Comparison of ENCODE assay signal across 9 cellular contexts in genomic region chr20:45322952-45323383, GRCh38. TPM values are rescaled to one million over a fixed set of nuclear protein-coding genes. Genes with fewer than 3 reads are reported as not detected.
DNase-seq lines count a peak whose midpoint lies in the region; ATAC-seq and TF ChIP-seq lines count a peak whose summit lies in the region.
"Had no signal": no experiment of that assay in that cellular context is flagged by ENCODE, and none has a peak within 500 bp of the region (broad histone marks: within the 10 kb centered on the region; RNA-seq: fewer than 3 reads in every experiment).

No MANE protein-coding gene starts in this region.

- peaks cover 18% of the 10 kb centered on the region for H3K36me3 Mint-ChIP-seq in GM23338 (ENCODE audit: low read depth)
- H3K36me3 Mint-ChIP-seq: activated naive CD4-positive, alpha-beta T cell treated with anti-CD3 and anti-CD28 coated beads, Interleukin-2, amount 50 U/mL, for 24 hours had no signal

- DNase-seq in A673 (ENCODE audit: low spot score) = peak; percentile 34
- DNase-seq in GM23338 (ENCODE audit: low spot score) = no peak
- DNase-seq in RPMI7951 (ENCODE audit: low read depth) = peak; percentile 80
- DNase-seq in fibroblast of mammary gland (ENCODE audit: low read depth) = peak; percentile 37
- DNase-seq in putamen (ENCODE audit: low spot score) = peak; percentile 70
- no peak for DNase-seq in amniotic stem cell (lab: John Stamatoyannopoulos, UW)
- DNase-seq in foreskin melanocyte = no peak

- intact Hi-C loops in A673 (cut with micrococcal nuclease; ENCODE audit: unreplicated experiment) = no loop called here

- H3K4me2 ChIP-seq in GM23338 = no peak overlapping the region

- H3K27me3 Mint-ChIP-seq in GM23338 (ENCODE audit: insufficient read depth, low read depth, poor library complexity) = no peaks in the 10 kb centered on the region
- H3K27me3 Mint-ChIP-seq: activated naive CD4-positive, alpha-beta T cell treated with anti-CD3 and anti-CD28 coated beads, Interleukin-2, amount 50 U/mL, for 24 hours had no signal

- H3K27ac Mint-ChIP-seq in GM23338 = no peak overlapping the region
- H3K27ac Mint-ChIP-seq: activated naive CD4-positive, alpha-beta T cell treated with anti-CD3 and anti-CD28 coated beads, Interleukin-2, amount 50 U/mL, for 24 hours had no signal

- H3K4me3 ChIP-seq in A673 (ENCODE audit: low read depth, low read length, poor library complexity, severe bottlenecking) (no peak overlapping the region), GM23338 (no peak overlapping the region), fibroblast of mammary gland (ENCODE audit: control insufficient read depth, low read depth, low read length) (no peak overlapping the region)

- H3K27ac ChIP-seq in A673 (ENCODE audit: low read depth, low read length, poor library complexity, severe bottlenecking) = no peak overlapping the region
- no peak overlapping the region for H3K27ac ChIP-seq in GM23338 (ENCODE audit: low read depth)

- CTCF ChIA-PET in A673 (lab: Charles Lee) = interaction anchor here (1.1 to 1.3 kb wide), 2 partner anchors 114 to 127 kb away, joined by 3 to 9 read pairs; no protein-coding TSS in a partner anchor

- H3K79me2 ChIP-seq in GM23338 (replicated peaks; ENCODE audit: insufficient read depth) = no peaks in the 10 kb centered on the region

- H3K4me1 Mint-ChIP-seq in GM23338 = peaks cover 12% of the 10 kb centered on the region

- H4K20me1 ChIP-seq in GM23338 (replicated peaks; ENCODE audit: insufficient read depth) = no peaks in the 10 kb centered on the region

- POLR2A ChIA-PET in A673 (lab: Charles Lee; ENCODE audit: low non-redundant PET) = no interaction called here

- BruUV-seq in A673 (replicated peaks; lab: Mats Ljungman, UMichigan) = no TSS peak

- TF ChIP-seq CTCF in A673 (conservative IDR thresholded peaks at IDR 0.05; ENCODE audit: low read depth, low read length) = peak; percentile 28; the same call in 1 of the 2 replicates
- peak; percentile 29 to 76; a peak in 2 of 4 replicates for TF ChIP-seq CTCF in GM23338 (conservative IDR thresholded peaks at IDR 0.05; ENCODE audit: low read depth in 2 of 2)
- TF ChIP-seq CTCF in fibroblast of mammary gland (conservative IDR thresholded peaks at IDR 0.05; ENCODE audit: control insufficient read depth, insufficient read depth, low read depth, low read length) = no peak

- H3K9me3 ChIP-seq in A673 (ENCODE audit: low read depth, low read length, poor library complexity, severe bottlenecking) = no peaks in the 10 kb centered on the region

- peaks cover 5% of the 10 kb centered on the region for H3K36me3 ChIP-seq in A673 (ENCODE audit: insufficient read depth, low read length, poor library complexity, severe bottlenecking)
- H3K36me3 ChIP-seq in GM23338 (ENCODE audit: insufficient read depth) = no peaks in the 10 kb centered on the region

- no peaks in the 10 kb centered on the region for H3F3A ChIP-seq in GM23338 (replicated peaks; ENCODE audit: low read depth)

- no peaks in the 10 kb centered on the region for H3K9me3 Mint-ChIP-seq in GM23338
- H3K9me3 Mint-ChIP-seq: activated naive CD4-positive, alpha-beta T cell treated with anti-CD3 and anti-CD28 coated beads, Interleukin-2, amount 50 U/mL, for 24 hours had no signal

- ATAC-seq in GM23338 (peak; percentile 49), HG03442 (IDR thresholded peaks at IDR 0.05; ENCODE audit: unreplicated experiment) (no peak)

- H3K4me1 ChIP-seq in A673 (ENCODE audit: insufficient read depth, low read length, poor library complexity, severe bottlenecking) = peaks cover 16% of the 10 kb centered on the region
- H3K4me1 ChIP-seq in GM23338 (ENCODE audit: insufficient read depth) = no peaks in the 10 kb centered on the region

- H3K4me3 Mint-ChIP-seq in GM23338 = no peak overlapping the region
- H3K4me3 Mint-ChIP-seq: activated naive CD4-positive, alpha-beta T cell treated with anti-CD3 and anti-CD28 coated beads, Interleukin-2, amount 50 U/mL, for 24 hours had no signal

- H3K9me2 ChIP-seq in GM23338 (ENCODE audit: insufficient read depth) = no peaks in the 10 kb centered on the region

- H2AFZ ChIP-seq in GM23338 = no peak overlapping the region

- no peaks in the 10 kb centered on the region for H3K27me3 ChIP-seq in A673 (replicated peaks; ENCODE audit: insufficient read depth, low read depth, low read length, poor library complexity)
- H3K27me3 ChIP-seq in GM23338 (ENCODE audit: insufficient read depth) = no peaks in the 10 kb centered on the region

TF ChIP-seq in GM23338, 12 proteins besides CTCF, POLR2A, EP300 and RAD21 (continues in another document):
- TF ChIP-seq NANOG (IDR thresholded peaks at IDR 0.05; ENCODE audit: borderline replicate concordance) = no peak
- no peak for TF ChIP-seq CREB1 (CRISPR knock-in tag; IDR thresholded peaks at IDR 0.05; ENCODE audit: low read depth)
- no peak for TF ChIP-seq STAT1 (IDR thresholded peaks at IDR 0.05; ENCODE audit: unreplicated experiment)
- TF ChIP-seq ZNF114 (CRISPR knock-in tag; IDR thresholded peaks at IDR 0.05) = no peak
- no peak for TF ChIP-seq ETS1 (IDR thresholded peaks at IDR 0.05)
- TF ChIP-seq EZH2 (IDR thresholded peaks at IDR 0.05; ENCODE audit: low read depth, unreplicated experiment) = no peak
- TF ChIP-seq ZNF331 (CRISPR knock-in tag; IDR thresholded peaks at IDR 0.05; ENCODE audit: low read depth) = no peak
- TF ChIP-seq POLR2AphosphoS5 (IDR thresholded peaks at IDR 0.05; ENCODE audit: low read depth) = no peak
- no peak for TF ChIP-seq JUNB (IDR thresholded peaks at IDR 0.05; ENCODE audit: unreplicated experiment)

RNA-seq across cellular contexts. Expression of gene MATN4, which starts 14.9 kb away (rescaled TPM):
- total RNA-seq in A673 (2021) = 0.28 and 0.31 TPM in 2 replicates
- total RNA-seq in GM23338 (2014; rRNA removed; shearing (Covaris generic)) = 4.2 and 5.1 TPM in 2 replicates
- 3.3 and 4.0 TPM in 2 replicates for polyA plus RNA-seq in GM23338 (2016; fragmentation: Nextera tagmentation; extraction: Ambion mirVana)
- total RNA-seq in RPMI7951 (2014; rRNA removed; shearing (Covaris generic)) = 0.10 TPM in 1 of 2 replicates, not detected in the other

RNA-seq across cellular contexts. Expression of gene RBPJL, which starts 16.3 kb away (rescaled TPM):
- total RNA-seq in A673 (2021) = not detected in 2 replicates
- 0.66 and 1.4 TPM in 2 replicates for total RNA-seq in GM23338 (2014; rRNA removed; shearing (Covaris generic))
- polyA plus RNA-seq in GM23338 (2016; fragmentation: Nextera tagmentation; extraction: Ambion mirVana) = 0.42 and 0.44 TPM in 2 replicates
- not detected in 2 replicates for total RNA-seq in RPMI7951 (2014; rRNA removed; shearing (Covaris generic))

RNA-seq across cellular contexts. Expression of gene SDC4, which starts 25.3 kb away (rescaled TPM):
- 14.8 and 16.3 TPM in 2 replicates for total RNA-seq in A673 (2021)
- 35.4 and 39.9 TPM in 2 replicates for total RNA-seq in GM23338 (2014; rRNA removed; shearing (Covaris generic))
- 28.5 and 29.7 TPM in 2 replicates for polyA plus RNA-seq in GM23338 (2016; fragmentation: Nextera tagmentation; extraction: Ambion mirVana)
- total RNA-seq in RPMI7951 (2014; rRNA removed; shearing (Covaris generic)) = 88.2 and 103 TPM in 2 replicates

RNA-seq across cellular contexts. Expression of gene SYS1, which starts 40.0 kb away (rescaled TPM):
- 20.0 and 22.8 TPM in 2 replicates for total RNA-seq in A673 (2021)
- total RNA-seq in GM23338 (2014; rRNA removed; shearing (Covaris generic)) = 12.5 and 21.5 TPM in 2 replicates
- 6.9 and 7.9 TPM in 2 replicates for polyA plus RNA-seq in GM23338 (2016; fragmentation: Nextera tagmentation; extraction: Ambion mirVana)
- total RNA-seq in RPMI7951 (2014; rRNA removed; shearing (Covaris generic)) = 29.2 and 33.7 TPM in 2 replicates

RNA-seq across cellular contexts. Expression of gene TP53TG5, which starts 55.2 kb away (rescaled TPM):
- total RNA-seq in A673 (2021) = 0.69 TPM in 1 of 2 replicates, not detected in the other
- not detected in 2 replicates for total RNA-seq in GM23338 (2014; rRNA removed; shearing (Covaris generic))
- not detected in 2 replicates for polyA plus RNA-seq in GM23338 (2016; fragmentation: Nextera tagmentation; extraction: Ambion mirVana)
- total RNA-seq in RPMI7951 (2014; rRNA removed; shearing (Covaris generic)) = not detected in 2 replicates

Comparison
In these comparisons a context has a peak if more than half of its experiments do, and no peak if none do; other contexts are left out.
1. DNase-seq: peak in A673 (single experiment), RPMI7951 (single experiment), fibroblast of mammary gland (single experiment) and putamen (single experiment); none in GM23338 (single experiment), amniotic stem cell (single experiment) and foreskin melanocyte (single experiment).